In genomic region chr11:119305556-119306372, GRCh38 we compare ENCODE assay signal across 1 cellular context.
TF ChIP-seq lines count a peak whose summit lies in the region.

No MANE protein-coding gene starts in this region.

TF ChIP-seq in HepG2, 621 proteins besides CTCF, POLR2A, EP300 and RAD21:
- TF ChIP-seq TCF7 (IDR thresholded peaks at IDR 0.05; ENCODE audit: low read depth) (peak; percentile 11; the same call in 1 of the 2 replicates), SAP130 (CRISPR knock-in tag; IDR thresholded peaks at IDR 0.05; ENCODE audit: low read depth) (0 out of 2 replicates have a peak, but pooled peaks have one; percentile 23), ZNF687 (CRISPR knock-in tag; IDR thresholded peaks at IDR 0.05) (0 out of 2 replicates have a peak, but pooled peaks have one; percentile 18), KDM5B (CRISPR knock-in tag; IDR thresholded peaks at IDR 0.05; ENCODE audit: borderline replicate concordance) (no peak), CENPX (CRISPR knock-in tag; IDR thresholded peaks at IDR 0.05) (no peak), ZNF263 (CRISPR knock-in tag; IDR thresholded peaks at IDR 0.05) (peak; percentile 94)
